12 cellular contexts compared by ENCODE assay signal in genomic region chr17:34443832-34444469, GRCh38.
DNase-seq lines count a peak whose midpoint lies in the region; ATAC-seq and TF ChIP-seq lines count a peak whose summit lies in the region.
"Had no signal": no experiment of that assay in that cellular context is flagged by ENCODE, and none has a peak within 500 bp of the region (broad histone marks: within the 10 kb centered on the region; RNA-seq: fewer than 3 reads in every experiment).

No MANE protein-coding gene starts in this region.

- H3K9me3 Mint-ChIP-seq in activated CD8-positive, alpha-beta memory T cell treated with anti-CD3 and anti-CD28 coated beads, Interleukin-2, amount 10 ng/mL, durations not matched to agents 7 days and 5 days (ENCODE audit: low read depth) = no peaks in the 10 kb centered on the region
- H3K9me3 Mint-ChIP-seq in stimulated activated effector memory CD8-positive, alpha-beta T cell treated with anti-CD3 and anti-CD28 coated beads, Interleukin-12 subunit alpha, Interleukin-12 subunit beta, amount 100 ng/mL, for 72 hours = no peaks in the 10 kb centered on the region
- no peaks in the 10 kb centered on the region for H3K9me3 Mint-ChIP-seq in activated CD4-positive, alpha-beta T cell treated with anti-CD3 and anti-CD28 coated beads, Interleukin-2, amount 10 ng/mL, durations not matched to agents 7 days and 5 days
- H3K9me3 Mint-ChIP-seq: immature natural killer cell had no signal

- H3K27me3 ChIP-seq in H7 (ENCODE audit: control insufficient read depth, insufficient read depth, low read length) (no peaks in the 10 kb centered on the region; the same call in 1 of the 2 replicates), left lung (peaks cover 0 to 69% of the 10 kb centered on the region in 2 donors)

- no peaks in the 10 kb centered on the region for H3K9me3 ChIP-seq in left lung

- H3K4me3 ChIP-seq in H7 (ENCODE audit: insufficient read depth, low read depth, low read length) (no peak overlapping the region), left lung (no peak overlapping the region)
- H3K4me3 ChIP-seq: skin epidermis had no signal

- no peaks in the 10 kb centered on the region for H3K4me1 Mint-ChIP-seq in activated CD8-positive, alpha-beta memory T cell treated with anti-CD3 and anti-CD28 coated beads, Interleukin-2, amount 10 ng/mL, durations not matched to agents 7 days and 5 days
- H3K4me1 Mint-ChIP-seq in stimulated activated effector memory CD8-positive, alpha-beta T cell treated with anti-CD3 and anti-CD28 coated beads, Interleukin-12 subunit alpha, Interleukin-12 subunit beta, amount 100 ng/mL, for 72 hours = no peaks in the 10 kb centered on the region
- H3K4me1 Mint-ChIP-seq in activated CD4-positive, alpha-beta T cell treated with anti-CD3 and anti-CD28 coated beads, Interleukin-2, amount 10 ng/mL, durations not matched to agents 7 days and 5 days = no peaks in the 10 kb centered on the region
- H3K4me1 Mint-ChIP-seq: immature natural killer cell had no signal

- no peaks in the 10 kb centered on the region for H3K36me3 Mint-ChIP-seq in activated CD8-positive, alpha-beta memory T cell treated with anti-CD3 and anti-CD28 coated beads, Interleukin-2, amount 10 ng/mL, durations not matched to agents 7 days and 5 days
- H3K36me3 Mint-ChIP-seq in stimulated activated effector memory CD8-positive, alpha-beta T cell treated with anti-CD3 and anti-CD28 coated beads, Interleukin-12 subunit alpha, Interleukin-12 subunit beta, amount 100 ng/mL, for 72 hours = no peaks in the 10 kb centered on the region
- H3K36me3 Mint-ChIP-seq in activated CD4-positive, alpha-beta T cell treated with anti-CD3 and anti-CD28 coated beads, Interleukin-2, amount 10 ng/mL, durations not matched to agents 7 days and 5 days (ENCODE audit: low read depth) = no peaks in the 10 kb centered on the region
- H3K36me3 Mint-ChIP-seq: immature natural killer cell had no signal

- no peak overlapping the region for H3K27ac Mint-ChIP-seq in activated CD8-positive, alpha-beta memory T cell treated with anti-CD3 and anti-CD28 coated beads, Interleukin-2, amount 10 ng/mL, durations not matched to agents 7 days and 5 days
- H3K27ac Mint-ChIP-seq in stimulated activated effector memory CD8-positive, alpha-beta T cell treated with anti-CD3 and anti-CD28 coated beads, Interleukin-12 subunit alpha, Interleukin-12 subunit beta, amount 100 ng/mL, for 72 hours = no peak overlapping the region
- no peak overlapping the region for H3K27ac Mint-ChIP-seq in activated CD4-positive, alpha-beta T cell treated with anti-CD3 and anti-CD28 coated beads, Interleukin-2, amount 10 ng/mL, durations not matched to agents 7 days and 5 days
- H3K27ac Mint-ChIP-seq: immature natural killer cell had no signal

- peaks cover 40% of the 10 kb centered on the region for H3K27me3 Mint-ChIP-seq in activated CD8-positive, alpha-beta memory T cell treated with anti-CD3 and anti-CD28 coated beads, Interleukin-2, amount 10 ng/mL, durations not matched to agents 7 days and 5 days
- H3K27me3 Mint-ChIP-seq in activated CD4-positive, alpha-beta T cell treated with anti-CD3 and anti-CD28 coated beads, Interleukin-2, amount 10 ng/mL, durations not matched to agents 7 days and 5 days = peaks cover 6% of the 10 kb centered on the region

- ATAC-seq in left lung (peak; percentile 41), HG02938 (IDR thresholded peaks at IDR 0.05; ENCODE audit: unreplicated experiment) (no peak)
- no peak for ATAC-seq in activated CD8-positive, alpha-beta memory T cell treated with anti-CD3 and anti-CD28 coated beads, Interleukin-2, amount 10 ng/mL, durations not matched to agents 7 days and 5 days
- ATAC-seq in stimulated activated effector memory CD8-positive, alpha-beta T cell treated with anti-CD3 and anti-CD28 coated beads, Interleukin-12 subunit alpha, Interleukin-12 subunit beta, amount 100 ng/mL, for 72 hours = no peak

- H3K27ac ChIP-seq in VCaP (no peak overlapping the region), left lung (no peak overlapping the region)
- H3K27ac ChIP-seq: skin epidermis had no signal

- H3K4me1 ChIP-seq in left lung = no peaks in the 10 kb centered on the region

- intact Hi-C loops in left lung (cut with DNase I) = no loop called here

- CTCF ChIA-PET in activated CD8-positive, alpha-beta memory T cell treated with anti-CD3 and anti-CD28 coated beads, Interleukin-2, amount 10 ng/mL, durations not matched to agents 7 days and 5 days (lab: Charles Lee) = interaction anchor here (1.5 kb wide), 1 partner anchor 18 kb away, joined by 3 read pairs; no protein-coding TSS in a partner anchor
- CTCF ChIA-PET in activated CD4-positive, alpha-beta T cell treated with anti-CD3 and anti-CD28 coated beads, Interleukin-2, amount 10 ng/mL, durations not matched to agents 7 days and 5 days (lab: Charles Lee) = interaction anchor here (0.8 kb wide), 1 partner anchor 12 kb away, joined by 3 read pairs; no protein-coding TSS in a partner anchor

- H3K4me3 Mint-ChIP-seq in activated CD8-positive, alpha-beta memory T cell treated with anti-CD3 and anti-CD28 coated beads, Interleukin-2, amount 10 ng/mL, durations not matched to agents 7 days and 5 days = no peak overlapping the region
- H3K4me3 Mint-ChIP-seq in stimulated activated effector memory CD8-positive, alpha-beta T cell treated with anti-CD3 and anti-CD28 coated beads, Interleukin-12 subunit alpha, Interleukin-12 subunit beta, amount 100 ng/mL, for 72 hours = no peak overlapping the region
- H3K4me3 Mint-ChIP-seq in activated CD4-positive, alpha-beta T cell treated with anti-CD3 and anti-CD28 coated beads, Interleukin-2, amount 10 ng/mL, durations not matched to agents 7 days and 5 days = no peak overlapping the region
- H3K4me3 Mint-ChIP-seq: immature natural killer cell had no signal

- peak; percentile 38 for DNase-seq in Daoy (ENCODE audit: low read depth)
- DNase-seq in H7 = peak; percentile 82
- DNase-seq in left lung = no peak
- no peak for DNase-seq in activated CD8-positive, alpha-beta memory T cell treated with anti-CD3 and anti-CD28 coated beads, Interleukin-2, amount 10 ng/mL, durations not matched to agents 7 days and 5 days
- DNase-seq in stimulated activated effector memory CD8-positive, alpha-beta T cell treated with anti-CD3 and anti-CD28 coated beads, Interleukin-12 subunit alpha, Interleukin-12 subunit beta, amount 100 ng/mL, for 72 hours (ENCODE audit: low spot score in 2 of 2) = no peak
- no peak for DNase-seq in activated CD4-positive, alpha-beta T cell treated with anti-CD3 and anti-CD28 coated beads, Interleukin-2, amount 10 ng/mL, durations not matched to agents 7 days and 5 days
- DNase-seq: activated CD8-positive, alpha-beta memory T cell treated with anti-CD3 and anti-CD28 coated beads for 24 hours; immature natural killer cell; NCI-H510A treated with DMSO at 0.1 percent for 48 hours had no signal

- H3K36me3 ChIP-seq in H7 (replicated peaks; ENCODE audit: control insufficient read depth, insufficient read depth, low read length) = no peaks in the 10 kb centered on the region
- H3K36me3 ChIP-seq in left lung = no peaks in the 10 kb centered on the region

- POLR2A ChIA-PET in activated CD4-positive, alpha-beta T cell treated with anti-CD3 and anti-CD28 coated beads, Interleukin-2, amount 10 ng/mL, durations not matched to agents 7 days and 5 days (lab: Charles Lee) = no interaction called here

- TF ChIP-seq CTCF in VCaP (conservative IDR thresholded peaks at IDR 0.05) (peak; percentile 91), left lung (IDR thresholded peaks at IDR 0.05) (no peak)

Comparison
In these comparisons a context has a peak if more than half of its experiments do, and no peak if none do; other contexts are left out.
1. DNase-seq: peak in Daoy (single experiment) and H7 (single experiment); none in left lung (0 of 2), activated CD8-positive, alpha-beta memory T cell treated with anti-CD3 and anti-CD28 coated beads, Interleukin-2, amount 10 ng/mL, durations not matched to agents 7 days and 5 days (single experiment), stimulated activated effector memory CD8-positive, alpha-beta T cell treated with anti-CD3 and anti-CD28 coated beads, Interleukin-12 subunit alpha, Interleukin-12 subunit beta, amount 100 ng/mL, for 72 hours (0 of 2) and activated CD4-positive, alpha-beta T cell treated with anti-CD3 and anti-CD28 coated beads, Interleukin-2, amount 10 ng/mL, durations not matched to agents 7 days and 5 days (single experiment).